In genomic region chr4:9808077-9808476, GRCh38 we compare ENCODE assay signal across 23 cellular contexts. TPM values are rescaled to one million over a fixed set of nuclear protein-coding genes. Genes with fewer than 3 reads are reported as not detected.
"Had no signal": no experiment of that assay in that cellular context is flagged by ENCODE, and none has a peak within 500 bp of the region (broad histone marks: within the 10 kb centered on the region; RNA-seq: fewer than 3 reads in every experiment).

No MANE protein-coding gene starts in this region.

- H3K4me1 ChIP-seq: stomach, transverse colon had no signal

- H3K27me3 ChIP-seq: ovary, transverse colon had no signal

- ATAC-seq: heart left ventricle; left lobe of liver; mucosa of descending colon; naive thymus-derived CD8-positive, alpha-beta T cell; right cardiac atrium; stimulated activated effector memory CD8-positive, alpha-beta T cell treated with anti-CD3 and anti-CD28 coated beads, Interleukin-12 subunit alpha, Interleukin-12 subunit beta, amount 100 ng/mL, for 72 hours had no signal

- H3K4me3 ChIP-seq: dorsolateral prefrontal cortex, heart left ventricle, mucosa of descending colon, ovary, stomach, thoracic aorta, transverse colon had no signal

- H3K36me3 Mint-ChIP-seq: naive thymus-derived CD8-positive, alpha-beta T cell; stimulated activated effector memory CD8-positive, alpha-beta T cell treated with anti-CD3 and anti-CD28 coated beads, Interleukin-12 subunit alpha, Interleukin-12 subunit beta, amount 100 ng/mL, for 72 hours had no signal

- H3K4me1 Mint-ChIP-seq: stimulated activated effector memory CD8-positive, alpha-beta T cell treated with anti-CD3 and anti-CD28 coated beads, Interleukin-12 subunit alpha, Interleukin-12 subunit beta, amount 100 ng/mL, for 72 hours had no signal

- DNase-seq: cortex of kidney; dorsolateral prefrontal cortex; effector CD8-positive, alpha-beta T cell; foreskin melanocyte; heart left ventricle; hippocampal formation; kidney glomerular epithelial cell; mucosa of descending colon; naive thymus-derived CD8-positive, alpha-beta T cell; ovary; right cardiac atrium; small intestine; stimulated activated CD4-positive, alpha-beta T cell treated with anti-CD3 and anti-CD28 coated beads, Interleukin-12 subunit alpha, Interleukin-12 subunit beta, amount 100 ng/mL, for 4 hours; stimulated activated CD8-positive, alpha-beta memory T cell treated with anti-CD3 and anti-CD28 coated beads, Interleukin-4, amount 100 ng/mL, for 48 hours; stomach; substantia nigra; transverse colon had no signal

- H3K9me3 ChIP-seq: heart left ventricle, mucosa of descending colon, ovary, stomach, thoracic aorta, transverse colon had no signal

- H3K27ac ChIP-seq: dorsolateral prefrontal cortex, heart left ventricle, ovary, stomach, thoracic aorta, transverse colon had no signal

- H3K9me3 Mint-ChIP-seq: naive thymus-derived CD8-positive, alpha-beta T cell; neural crest cell; stimulated activated effector memory CD8-positive, alpha-beta T cell treated with anti-CD3 and anti-CD28 coated beads, Interleukin-12 subunit alpha, Interleukin-12 subunit beta, amount 100 ng/mL, for 72 hours had no signal

- H3K4me3 Mint-ChIP-seq: naive thymus-derived CD8-positive, alpha-beta T cell; neural crest cell; stimulated activated effector memory CD8-positive, alpha-beta T cell treated with anti-CD3 and anti-CD28 coated beads, Interleukin-12 subunit alpha, Interleukin-12 subunit beta, amount 100 ng/mL, for 72 hours had no signal

- H3K36me3 ChIP-seq: heart left ventricle, ovary, stomach, thoracic aorta, transverse colon had no signal

- H3K27ac Mint-ChIP-seq: stimulated activated effector memory CD8-positive, alpha-beta T cell treated with anti-CD3 and anti-CD28 coated beads, Interleukin-12 subunit alpha, Interleukin-12 subunit beta, amount 100 ng/mL, for 72 hours had no signal

RNA-seq across cellular contexts. Expression of gene DRD5, which starts 26.6 kb away (rescaled TPM):
- total RNA-seq: left lobe of liver; naive thymus-derived CD8-positive, alpha-beta T cell; neural crest cell; posterior vena cava; right cardiac atrium; stomach; thoracic aorta; transverse colon; ureter had no signal
